ENCODE assay signal across 1 cellular context in the genomic region with DNA sequence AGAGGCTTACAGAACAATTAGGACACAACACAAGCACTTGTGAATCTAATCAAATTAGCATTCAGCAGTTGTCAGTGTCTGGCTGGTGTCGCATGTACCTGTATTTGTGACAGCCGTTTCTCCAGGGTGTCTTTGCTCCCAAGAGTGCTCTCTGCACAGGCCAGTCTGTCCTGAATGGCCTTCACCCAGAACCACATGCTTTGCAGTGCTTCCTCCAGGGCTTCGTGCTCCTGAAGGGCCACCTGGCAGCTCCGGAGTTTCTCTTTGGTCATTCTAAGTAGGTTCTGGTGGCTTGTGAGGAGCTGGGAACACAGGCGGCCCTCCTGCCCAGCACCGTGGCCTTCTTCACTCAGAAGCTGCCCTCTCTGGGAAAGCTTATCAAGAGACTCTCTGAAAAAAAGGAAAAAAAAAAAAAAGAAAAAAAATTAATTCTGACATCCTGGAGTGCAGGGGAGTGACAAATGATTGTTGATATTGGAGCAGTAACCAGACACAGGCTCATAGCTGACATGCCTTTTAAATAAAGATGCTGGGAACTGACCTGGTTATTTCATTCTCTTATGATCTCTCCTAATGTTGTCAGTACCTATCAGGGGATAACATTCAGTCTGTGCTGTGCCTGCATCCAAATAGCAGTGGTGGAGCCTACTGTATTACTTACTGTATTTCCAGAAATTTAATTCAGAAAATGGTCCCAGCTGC.
TF ChIP-seq lines count a peak whose summit lies in the region.

No MANE protein-coding gene starts in this region.

TF ChIP-seq in WTC11, 78 proteins besides CTCF, POLR2A, EP300 and RAD21 (continued from another document):
- TF ChIP-seq JAZF1 (CRISPR knock-in tag; IDR thresholded peaks at IDR 0.05) (no peak), ZNF281 (CRISPR knock-in tag; IDR thresholded peaks at IDR 0.05) (no peak), MYBL2 (CRISPR knock-in tag; IDR thresholded peaks at IDR 0.05) (no peak)
